ENCODE assay signal across 8 cellular contexts in genomic region chr16:67110136-67110847, GRCh38. TPM values are rescaled to one million over a fixed set of nuclear protein-coding genes. Genes with fewer than 3 reads are reported as not detected.
A peak's percentile ranks its signal among the peaks of the same experiment; 100 is the strongest.
DNase-seq lines count a peak whose midpoint lies in the region; ATAC-seq and TF ChIP-seq lines count a peak whose summit lies in the region.

No MANE protein-coding gene starts in this region.

- peak overlapping the region; percentile 92; the same call in 1 of the 2 replicates for H2AFZ ChIP-seq in SK-N-SH (ENCODE audit: low read depth)
- peak overlapping the region; percentile 95 for H2AFZ ChIP-seq in neural progenitor cell (replicated peaks)

- H3K4me1 ChIP-seq in SK-N-SH (ENCODE audit: control insufficient read depth in 1 of 2, insufficient read depth in 2 of 2, low read depth in 1 of 2, low read length in 1 of 2), result peaks cover 13 to 23% of the 10 kb centered on the region in 2 experiments; a peak in 2 of 4 replicates
- peaks cover 0 to 10% of the 10 kb centered on the region in 2 donors for H3K4me1 ChIP-seq in esophagus (ENCODE audit: control insufficient read depth in 2 of 2, insufficient read depth in 2 of 2, low read length in 1 of 2)
- peaks cover 13% of the 10 kb centered on the region for H3K4me1 ChIP-seq in neural progenitor cell

- H3K36me3 Mint-ChIP-seq in neural progenitor cell, result no peaks in the 10 kb centered on the region

- H3K4me1 Mint-ChIP-seq in neural progenitor cell, result peaks cover 14% of the 10 kb centered on the region

- peak overlapping the region; percentile 99 for H3K4me3 Mint-ChIP-seq in neural progenitor cell

- no peak for TF ChIP-seq RAD21 in SK-N-SH (IDR thresholded peaks at IDR 0.05; ENCODE audit: low read length)

- ATAC-seq in HG02642 (IDR thresholded peaks at IDR 0.05; ENCODE audit: poor library complexity, unreplicated experiment) (peak; percentile 6), HG02763 (IDR thresholded peaks at IDR 0.05; ENCODE audit: unreplicated experiment) (no peak)

- H3K79me2 ChIP-seq in SK-N-SH (ENCODE audit: insufficient read depth) (peaks cover 52% of the 10 kb centered on the region), neural progenitor cell (ENCODE audit: low read depth) (peaks cover 52% of the 10 kb centered on the region)

- no peak for DNase-seq in GM12865 (ENCODE audit: low read depth)
- no peak for DNase-seq in SK-N-SH
- peak; percentile 68 for DNase-seq in neural progenitor cell (ENCODE audit: low spot score)
- no peak for DNase-seq in dedifferentiated amniotic fluid mesenchymal stem cell (ENCODE audit: extremely low spot score)
- DNase-seq in NCI-H446 (lab: John Stamatoyannopoulos, UW), result no peak

- POLR2A ChIA-PET in SK-N-SH (lab: Yijun Ruan, JAX), result no interaction called here

- H3K36me3 ChIP-seq in SK-N-SH (replicated peaks in 1 of 2; ENCODE audit: control insufficient read depth in 1 of 2, insufficient read depth in 2 of 2, low read length in 1 of 2) (no peaks in the 10 kb centered on the region), esophagus (ENCODE audit: control insufficient read depth in 2 of 2, insufficient read depth in 2 of 2, low read length in 1 of 2) (peaks cover 0 to under 1% of the 10 kb centered on the region in 2 donors), neural progenitor cell (no peaks in the 10 kb centered on the region)

- CTCF ChIA-PET in SK-N-SH (lab: Yijun Ruan, JAX), result interaction anchor here (0.6 to 6.1 kb wide), 5 partner anchors 10 to 176 kb away, joined by 3 to 36 read pairs (median 3); partner anchors contain the start of gene CIAO2B

- H3K9me3 Mint-ChIP-seq in neural progenitor cell, result no peaks in the 10 kb centered on the region

- peak overlapping the region; percentile 80 for H3K4me3 ChIP-seq in GM12865 (ENCODE audit: low read depth, low read length)
- peak overlapping the region; percentile 84 to 97 for H3K4me3 ChIP-seq in SK-N-SH (ENCODE audit: low read depth in 2 of 2, low read length in 1 of 2)
- H3K4me3 ChIP-seq in esophagus (ENCODE audit: low read depth in 1 of 2, low read length in 2 of 2), result peak overlapping the region; percentile 87 to 88
- H3K4me3 ChIP-seq in neural progenitor cell, result peak overlapping the region; percentile 81

- H3K4me2 ChIP-seq in SK-N-SH (peak overlapping the region; percentile 98), neural progenitor cell (peak overlapping the region; percentile 88)

- H3K27me3 ChIP-seq in SK-N-SH (ENCODE audit: insufficient read depth) (no peaks in the 10 kb centered on the region), esophagus (ENCODE audit: control insufficient read depth in 1 of 2, insufficient read depth in 2 of 2, low read length in 2 of 2) (no peaks in the 10 kb centered on the region), neural progenitor cell (peaks cover 7% of the 10 kb centered on the region)

- peak overlapping the region in 1 of 2 experiments; percentile 32; a peak in 1 of 4 replicates for H3K27ac ChIP-seq in SK-N-SH (ENCODE audit: low read depth in 2 of 2, low read length in 1 of 2)
- H3K27ac ChIP-seq in esophagus (ENCODE audit: low read depth in 2 of 2, low read length in 1 of 2), result peak overlapping the region; percentile 80 to 85
- no peak overlapping the region for H3K27ac ChIP-seq in neural progenitor cell

- H4K20me1 ChIP-seq in SK-N-SH (ENCODE audit: insufficient read depth) (no peaks in the 10 kb centered on the region; the same call in 1 of the 2 replicates), neural progenitor cell (ENCODE audit: low read depth) (peaks cover 8% of the 10 kb centered on the region)

- no peaks in the 10 kb centered on the region for H3K9me2 ChIP-seq in SK-N-SH

- no peak for TF ChIP-seq CTCF in GM12865 (IDR thresholded peaks at IDR 0.05; ENCODE audit: insufficient read depth, low read depth, low read length, missing control alignments)
- TF ChIP-seq CTCF in SK-N-SH (IDR thresholded peaks at IDR 0.05), result no peak
- no peak for TF ChIP-seq CTCF in neural progenitor cell (IDR thresholded peaks at IDR 0.05)

- WGBS in SK-N-SH (ENCODE audit: low lambda C conversion rate), result 7% methylated on average over 26 of the region's 27 CpGs
- 4% methylated on average over 27 of the region's 27 CpGs for WGBS in esophagus, 2 donors

- peak overlapping the region; percentile 82 for H3K27ac Mint-ChIP-seq in neural progenitor cell

- H3F3A ChIP-seq in SK-N-SH (replicated peaks; ENCODE audit: insufficient read depth), result peaks cover 33% of the 10 kb centered on the region
- H3F3A ChIP-seq in neural progenitor cell (ENCODE audit: low read depth), result peaks cover 13% of the 10 kb centered on the region

- H3K9me3 ChIP-seq in SK-N-SH, result no peaks in the 10 kb centered on the region
- H3K9me3 ChIP-seq in esophagus (ENCODE audit: control insufficient read depth in 2 of 2, insufficient read depth in 1 of 2, low read depth in 1 of 2, low read length in 1 of 2), result no peaks in the 10 kb centered on the region
- H3K9me3 ChIP-seq in neural progenitor cell (ENCODE audit: low read depth), result no peaks in the 10 kb centered on the region

- no peak for TF ChIP-seq EP300 in SK-N-SH (IDR thresholded peaks at IDR 0.05; ENCODE audit: borderline replicate concordance in 1 of 2, low read depth in 1 of 2, low read length in 1 of 2)

- H3K9ac ChIP-seq in SK-N-SH (peak overlapping the region; percentile 73), neural progenitor cell (peak overlapping the region; percentile 60)

- H3K27me3 Mint-ChIP-seq in neural progenitor cell (ENCODE audit: insufficient read depth, low read depth), result peaks cover 8% of the 10 kb centered on the region

TF ChIP-seq in SK-N-SH, 30 proteins besides CTCF, POLR2A, EP300 and RAD21 (continues in another document):
- TF ChIP-seq FOXM1 (IDR thresholded peaks at IDR 0.05; ENCODE audit: low read depth) (no peak), SIN3A (IDR thresholded peaks at IDR 0.05; ENCODE audit: borderline replicate concordance, low read depth, low read length) (no peak), JUND (IDR thresholded peaks at IDR 0.05) (no peak), USF1 (IDR thresholded peaks at IDR 0.05; ENCODE audit: borderline replicate concordance, low read depth) (no peak), SMC3 (IDR thresholded peaks at IDR 0.05; ENCODE audit: low read depth, low read length) (no peak), GABPA (IDR thresholded peaks at IDR 0.05; ENCODE audit: low read depth) (no peak), TCF12 (IDR thresholded peaks at IDR 0.05) (no peak), MEF2A (IDR thresholded peaks at IDR 0.05; ENCODE audit: borderline replicate concordance, low read depth) (no peak)

RNA-seq across cellular contexts. Expression of gene PHAF1, which starts 0.6 kb away (rescaled TPM):
- polyA plus RNA-seq in SK-N-SH (2012; rRNA removed) (17.3 and 22.6 TPM in 2 replicates), esophagus (1 to 10 TPM; 8.8 to 9.9 TPM)
- polyA plus RNA-seq in SK-N-SH (2012; cell fraction: cytosol; rRNA removed), result 13.9 and 17.5 TPM in 2 replicates
- 37.7 and 44.0 TPM in 2 replicates for polyA plus RNA-seq in SK-N-SH (2012; cell fraction: nucleus; rRNA removed)
- total RNA-seq in neural progenitor cell (ENCODE audit: low replicate concordance), result 29.1 and 31.5 TPM in 2 replicates

RNA-seq across cellular contexts. Expression of gene B3GNT9, which starts 40.5 kb away (rescaled TPM):
- polyA plus RNA-seq in SK-N-SH (2012; rRNA removed) (9.8 and 9.9 TPM in 2 replicates), esophagus (1 to 10 TPM; 3.5 to 4.1 TPM)
- polyA plus RNA-seq in SK-N-SH (2012; cell fraction: cytosol; rRNA removed), result 5.4 and 8.2 TPM in 2 replicates
- polyA plus RNA-seq in SK-N-SH (2012; cell fraction: nucleus; rRNA removed), result 23.8 and 29.1 TPM in 2 replicates
- total RNA-seq in neural progenitor cell (ENCODE audit: low replicate concordance), result 2.6 and 5.9 TPM in 2 replicates

RNA-seq across cellular contexts. Expression of gene TRADD, which starts 49.4 kb away (rescaled TPM):
- polyA plus RNA-seq in SK-N-SH (2012; rRNA removed) (27.7 and 28.5 TPM in 2 replicates), esophagus (10 to 100 TPM; 21.8 to 27.3 TPM)
- 13.4 and 21.9 TPM in 2 replicates for polyA plus RNA-seq in SK-N-SH (2012; cell fraction: cytosol; rRNA removed)
- polyA plus RNA-seq in SK-N-SH (2012; cell fraction: nucleus; rRNA removed), result 53.4 and 65.8 TPM in 2 replicates
- 0.25 and 0.30 TPM in 2 replicates for total RNA-seq in neural progenitor cell (ENCODE audit: low replicate concordance)

RNA-seq across cellular contexts. Expression of gene FBXL8, which starts 49.5 kb away (rescaled TPM):
- polyA plus RNA-seq in SK-N-SH (2012; rRNA removed) (17.8 and 21.8 TPM in 2 replicates), esophagus (10 to 100 TPM; 11.2 to 22.6 TPM)
- 2.9 and 5.0 TPM in 2 replicates for polyA plus RNA-seq in SK-N-SH (2012; cell fraction: cytosol; rRNA removed)
- polyA plus RNA-seq in SK-N-SH (2012; cell fraction: nucleus; rRNA removed), result 198 and 356 TPM in 2 replicates
- total RNA-seq in neural progenitor cell (ENCODE audit: low replicate concordance), result not detected in 2 replicates

RNA-seq across cellular contexts. Expression of gene HSF4, which starts 54.3 kb away (rescaled TPM):
- polyA plus RNA-seq in SK-N-SH (2012; rRNA removed) (33.4 and 44.4 TPM in 2 replicates), esophagus (10 to 100 TPM; 22.9 to 80.4 TPM)
- 2.1 and 4.7 TPM in 2 replicates for polyA plus RNA-seq in SK-N-SH (2012; cell fraction: cytosol; rRNA removed)
- polyA plus RNA-seq in SK-N-SH (2012; cell fraction: nucleus; rRNA removed), result 393 and 428 TPM in 2 replicates
- 1.0 TPM in 1 of 2 replicates, not detected in the other for total RNA-seq in neural progenitor cell (ENCODE audit: low replicate concordance)
